ENCODE assay signal across 16 cellular contexts in genomic region chr7:44306608-44307007, GRCh38. TPM values are rescaled to one million over a fixed set of nuclear protein-coding genes. Genes with fewer than 3 reads are reported as not detected.
DNase-seq lines count a peak whose midpoint lies in the region; ATAC-seq lines count a peak whose summit lies in the region.
"Had no signal": no experiment of that assay in that cellular context is flagged by ENCODE, and none has a peak within 500 bp of the region (broad histone marks: within the 10 kb centered on the region; RNA-seq: fewer than 3 reads in every experiment).

No MANE protein-coding gene starts in this region.

- peaks cover 0 to 4% of the 10 kb centered on the region in 2 donors for H3K4me1 ChIP-seq in naive thymus-derived CD4-positive, alpha-beta T cell (ENCODE audit: control insufficient read depth in 2 of 2, insufficient read depth in 2 of 2, low read length in 2 of 2)

- H3K9me3 Mint-ChIP-seq in activated CD4-positive, alpha-beta memory T cell treated with anti-CD3 and anti-CD28 coated beads for 36 hours, result no peaks in the 10 kb centered on the region
- peaks cover 0 to 2% (median 0%) of the 10 kb centered on the region in 11 donors for H3K9me3 Mint-ChIP-seq in naive thymus-derived CD4-positive, alpha-beta T cell
- H3K9me3 Mint-ChIP-seq: activated T-cell treated with anti-CD3 and anti-CD28 coated beads, Interleukin-2, amount 50 U/mL, for 4 hours; natural killer cell treated with Interleukin-12 subunit alpha and Interleukin-12 subunit beta and Interleukin-15 and Interleukin-18, amount 100 ng/mL, for 72 hours had no signal

- no peak overlapping the region for H3K27ac ChIP-seq in naive thymus-derived CD4-positive, alpha-beta T cell (ENCODE audit: low read depth, low read length)
- H3K27ac ChIP-seq: 22Rv1, suprapubic skin had no signal

- intact Hi-C loops in activated CD4-positive, alpha-beta memory T cell treated with anti-CD3 and anti-CD28 coated beads for 36 hours (cut with micrococcal nuclease), result loop anchor here (1.0 to 5.0 kb wide), 2 partner anchors 49 to 65 kb away; no protein-coding TSS in a partner anchor
- intact Hi-C loops in naive thymus-derived CD4-positive, alpha-beta T cell (cut with micrococcal nuclease), result no loop called here

- no peak overlapping the region for H3K4me3 Mint-ChIP-seq in activated CD4-positive, alpha-beta memory T cell treated with anti-CD3 and anti-CD28 coated beads for 36 hours
- no peak overlapping the region for H3K4me3 Mint-ChIP-seq in naive thymus-derived CD4-positive, alpha-beta T cell
- H3K4me3 Mint-ChIP-seq: activated B cell treated with CpG ODN at 0.5 μM for 24 hours; activated T-cell treated with anti-CD3 and anti-CD28 coated beads, Interleukin-2, amount 50 U/mL, for 4 hours; natural killer cell treated with Interleukin-12 subunit alpha and Interleukin-12 subunit beta and Interleukin-15 and Interleukin-18, amount 100 ng/mL, for 72 hours had no signal

- peak; percentile 22 for DNase-seq in DMS53 (lab: John Stamatoyannopoulos, UW)
- DNase-seq in DMS53 treated with DMSO at 0.1 percent for 48 hours (lab: John Stamatoyannopoulos, UW; ENCODE audit: unreplicated experiment), result no peak
- DNase-seq in GM03348 (ENCODE audit: low spot score), result peak; percentile 6
- peak; percentile 7 for DNase-seq in activated CD4-positive, alpha-beta memory T cell treated with anti-CD3 and anti-CD28 coated beads for 36 hours
- no peak for DNase-seq in naive thymus-derived CD4-positive, alpha-beta T cell
- DNase-seq in NCI-H1417 treated with DMSO at 0.1 percent for 48 hours (lab: John Stamatoyannopoulos, UW), result no peak
- DNase-seq in KBM-7, result no peak
- no peak for DNase-seq in T-helper 9 cell
- DNase-seq: activated T-cell treated with anti-CD3 and anti-CD28 coated beads, Interleukin-2, amount 50 U/mL, for 4 hours; amygdala; NCI-H748 treated with DMSO at 0.1 percent for 48 hours had no signal

- no peak overlapping the region for H3K27ac Mint-ChIP-seq in activated CD4-positive, alpha-beta memory T cell treated with anti-CD3 and anti-CD28 coated beads for 36 hours
- no peak overlapping the region for H3K27ac Mint-ChIP-seq in naive thymus-derived CD4-positive, alpha-beta T cell
- H3K27ac Mint-ChIP-seq: activated B cell treated with CpG ODN at 0.5 μM for 24 hours had no signal

- peaks cover 0 to 10% (median 0%) of the 10 kb centered on the region in 3 experiments for H3K9me3 ChIP-seq in naive thymus-derived CD4-positive, alpha-beta T cell (ENCODE audit: control insufficient read depth in 2 of 3, low read length in 3 of 3)
- H3K9me3 ChIP-seq: suprapubic skin had no signal

- no peaks in the 10 kb centered on the region for H3K36me3 Mint-ChIP-seq in activated CD4-positive, alpha-beta memory T cell treated with anti-CD3 and anti-CD28 coated beads for 36 hours
- no peaks in the 10 kb centered on the region for H3K36me3 Mint-ChIP-seq in naive thymus-derived CD4-positive, alpha-beta T cell
- H3K36me3 Mint-ChIP-seq: natural killer cell treated with Interleukin-12 subunit alpha and Interleukin-12 subunit beta and Interleukin-15 and Interleukin-18, amount 100 ng/mL, for 72 hours had no signal

- in situ Hi-C loops in KBM-7 (cut with MboI; ENCODE audit: low pct_unique_long_range_greater_than_20kb, low sequenced_read_pairs), result no loop called here

- H3K36me3 ChIP-seq in naive thymus-derived CD4-positive, alpha-beta T cell (ENCODE audit: control insufficient read depth in 2 of 3, insufficient read depth in 3 of 3, low read length in 3 of 3), result no peaks in the 10 kb centered on the region
- H3K36me3 ChIP-seq: suprapubic skin had no signal

- H3K27me3 Mint-ChIP-seq in activated CD4-positive, alpha-beta memory T cell treated with anti-CD3 and anti-CD28 coated beads for 36 hours, result peaks cover 8% of the 10 kb centered on the region
- peaks cover 4 to 36% (median 9%) of the 10 kb centered on the region in 5 donors for H3K27me3 Mint-ChIP-seq in naive thymus-derived CD4-positive, alpha-beta T cell

- peaks cover 2% of the 10 kb centered on the region for H3K4me1 Mint-ChIP-seq in activated CD4-positive, alpha-beta memory T cell treated with anti-CD3 and anti-CD28 coated beads for 36 hours (ENCODE audit: low read depth)
- H3K4me1 Mint-ChIP-seq in naive thymus-derived CD4-positive, alpha-beta T cell, result peaks cover 0 to 9% (median 3%) of the 10 kb centered on the region in 7 donors

- POLR2A ChIA-PET in activated CD4-positive, alpha-beta memory T cell treated with anti-CD3 and anti-CD28 coated beads for 36 hours (lab: Charles Lee), result no interaction called here
- POLR2A ChIA-PET in naive thymus-derived CD4-positive, alpha-beta T cell (lab: Charles Lee), result no interaction called here

- CTCF ChIA-PET in activated CD4-positive, alpha-beta memory T cell treated with anti-CD3 and anti-CD28 coated beads for 36 hours (lab: Charles Lee), result no interaction called here
- CTCF ChIA-PET in naive thymus-derived CD4-positive, alpha-beta T cell (lab: Charles Lee), result no interaction called here

- H3K4me3 ChIP-seq in naive thymus-derived CD4-positive, alpha-beta T cell (ENCODE audit: low read length), result no peak overlapping the region
- H3K4me3 ChIP-seq: lung, suprapubic skin had no signal

- no peaks in the 10 kb centered on the region for H3K27me3 ChIP-seq in naive thymus-derived CD4-positive, alpha-beta T cell (ENCODE audit: control insufficient read depth in 2 of 2, insufficient read depth in 2 of 2, low read length in 2 of 2)

- peak; percentile 28 for ATAC-seq in naive thymus-derived CD4-positive, alpha-beta T cell

RNA-seq across cellular contexts. Expression of gene CAMK2B, which starts 18.8 kb away (rescaled TPM):
- under 1 TPM; 0.46 to 0.76 TPM for total RNA-seq in activated CD4-positive, alpha-beta memory T cell treated with anti-CD3 and anti-CD28 coated beads for 36 hours
- under 1 TPM in 2 of 5 experiments, not detected in 3; 0.12 to 0.61 TPM for total RNA-seq in naive thymus-derived CD4-positive, alpha-beta T cell
- not detected for polyA plus RNA-seq in naive thymus-derived CD4-positive, alpha-beta T cell

Comparison
In these comparisons a context has a peak if more than half of its experiments do, and no peak if none do; other contexts are left out.
1. DNase-seq: peak in DMS53 (single experiment), GM03348 (single experiment) and activated CD4-positive, alpha-beta memory T cell treated with anti-CD3 and anti-CD28 coated beads for 36 hours (single experiment); none in DMS53 treated with DMSO at 0.1 percent for 48 hours (single experiment), naive thymus-derived CD4-positive, alpha-beta T cell (0 of 9), NCI-H1417 treated with DMSO at 0.1 percent for 48 hours (single experiment), KBM-7 (single experiment) and T-helper 9 cell (single experiment).